Comparison of ENCODE assay signal across 1 cellular context in genomic region chr14:33950320-33951182, GRCh38.
TF ChIP-seq lines count a peak whose summit lies in the region.

TSS of gene EGLN3 (minus strand) at chr14:33951074. CDS start at chr14:33950752, 322 bp downstream.

TF ChIP-seq in K562, 482 proteins besides CTCF, POLR2A, EP300 and RAD21 (continued from another document and continues in another):
- TF ChIP-seq MLLT1 (IDR thresholded peaks at IDR 0.05), result peak; percentile 60 to 81; a peak in 3 of 4 replicates
- TF ChIP-seq SMC3 (conservative IDR thresholded peaks at IDR 0.05; ENCODE audit: insufficient read depth, low read depth, low read length), result no peak
- peak; percentile 7; the same call in 1 of the 2 replicates for TF ChIP-seq SAFB (IDR thresholded peaks at IDR 0.05; ENCODE audit: borderline replicate concordance, low read depth, low read length)
- TF ChIP-seq ZBTB1 (CRISPR knock-in tag; IDR thresholded peaks at IDR 0.05; ENCODE audit: borderline replicate concordance, low read depth), result 0 out of 2 replicates have a peak, but pooled peaks have one; percentile 24
- TF ChIP-seq POLR2G (IDR thresholded peaks at IDR 0.05; ENCODE audit: low read depth, low read length), result peak; percentile 99
- 0 out of 2 replicates have a peak, but pooled peaks have one; percentile 26 for TF ChIP-seq ELF1 (tag; IDR thresholded peaks at IDR 0.05)
- peak; percentile 76 for TF ChIP-seq SAP30 (IDR thresholded peaks at IDR 0.05; ENCODE audit: borderline replicate concordance, insufficient read depth, low read depth, low read length, poor library complexity, severe bottlenecking)
- TF ChIP-seq RB1 (IDR thresholded peaks at IDR 0.05; ENCODE audit: low read depth), result peak; percentile 45; the same call in 1 of the 2 replicates
- no peak for TF ChIP-seq SNRNP70 (optimal IDR thresholded peaks at IDR 0.05; ENCODE audit: low read depth, low read length)
- peak; percentile 89 for TF ChIP-seq CHD1 (IDR thresholded peaks at IDR 0.05; ENCODE audit: low read length)
- TF ChIP-seq SIN3A (IDR thresholded peaks at IDR 0.05; ENCODE audit: borderline replicate concordance in 2 of 2, control insufficient read depth in 1 of 2, low read depth in 2 of 2, low read length in 2 of 2), result peak; percentile 55 to 84; a peak in 2 of 4 replicates
- TF ChIP-seq ZNF592 (IDR thresholded peaks at IDR 0.05), result no peak
- TF ChIP-seq ARID4B (CRISPR knock-in tag; IDR thresholded peaks at IDR 0.05), result peak; percentile 56
- TF ChIP-seq ERF (CRISPR knock-in tag; IDR thresholded peaks at IDR 0.05), result no peak
- TF ChIP-seq STAT5B (CRISPR knock-in tag; IDR thresholded peaks at IDR 0.05), result no peak
- TF ChIP-seq HNRNPLL (IDR thresholded peaks at IDR 0.05; ENCODE audit: low read depth, low read length, poor library complexity, severe bottlenecking), result peak; percentile 15
- TF ChIP-seq NR3C1 (CRISPR knock-in tag; IDR thresholded peaks at IDR 0.05), result peak; percentile 70; the same call in 1 of the 2 replicates
- no peak for TF ChIP-seq PRPF4 (IDR thresholded peaks at IDR 0.05; ENCODE audit: insufficient read depth, low read depth, low read length, poor library complexity, severe bottlenecking)
- TF ChIP-seq ZNF263 (CRISPR knock-in tag; IDR thresholded peaks at IDR 0.05; ENCODE audit: borderline replicate concordance), result no peak
- no peak for TF ChIP-seq NFRKB (IDR thresholded peaks at IDR 0.05; ENCODE audit: low read depth)
- TF ChIP-seq ZNF217 (CRISPR knock-in tag; IDR thresholded peaks at IDR 0.05), result no peak
- TF ChIP-seq COPS2 (conservative IDR thresholded peaks at IDR 0.05), result no peak
- peak; percentile 95 for TF ChIP-seq SUPT5H (IDR thresholded peaks at IDR 0.05)
- TF ChIP-seq KLF10 (CRISPR knock-in tag; IDR thresholded peaks at IDR 0.05), result no peak
- TF ChIP-seq EP400 (IDR thresholded peaks at IDR 0.05), result peak; percentile 61; the same call in 1 of the 2 replicates
- TF ChIP-seq GABPB2 (CRISPR knock-in tag; conservative IDR thresholded peaks at IDR 0.05), result no peak
- TF ChIP-seq FIP1L1 (IDR thresholded peaks at IDR 0.05; ENCODE audit: low read depth, low read length, poor library complexity, severe bottlenecking), result peak; percentile 44
- TF ChIP-seq POLR2AphosphoS5 (IDR thresholded peaks at IDR 0.05; ENCODE audit: control insufficient read depth, insufficient read depth, low read depth, low read length), result peak; percentile 83
- TF ChIP-seq RBFOX2 (IDR thresholded peaks at IDR 0.05; ENCODE audit: low read depth, low read length), result peak; percentile 98
- TF ChIP-seq XRCC4 (IDR thresholded peaks at IDR 0.05; ENCODE audit: extremely low read depth, insufficient read depth, insufficient read length), result no peak
- TF ChIP-seq U2AF1 (optimal IDR thresholded peaks at IDR 0.05; ENCODE audit: low read depth, low read length), result peak; percentile 25
- TF ChIP-seq ETV1 (tag; conservative IDR thresholded peaks at IDR 0.05; ENCODE audit: low read depth), result no peak
- no peak for TF ChIP-seq NFATC3 (IDR thresholded peaks at IDR 0.05)
- TF ChIP-seq TAF1 (IDR thresholded peaks at IDR 0.05; ENCODE audit: control insufficient read depth, extremely low read depth, insufficient read depth, low read length, severe bottlenecking), result peak; percentile 74
- no peak for TF ChIP-seq CBX3 (IDR thresholded peaks at IDR 0.05; ENCODE audit: borderline replicate concordance in 1 of 2, low read length in 2 of 2)
- no peak for TF ChIP-seq PHB (CRISPR knock-in tag; IDR thresholded peaks at IDR 0.05)
- no peak for TF ChIP-seq NBN (IDR thresholded peaks at IDR 0.05; ENCODE audit: low read depth)
- TF ChIP-seq CREM (IDR thresholded peaks at IDR 0.05; ENCODE audit: low read depth), result peak; percentile 68
- TF ChIP-seq PHF8 (IDR thresholded peaks at IDR 0.05; ENCODE audit: borderline replicate concordance, low read length), result peak; percentile 73; the same call in 1 of the 2 replicates
- peak; percentile 72 for TF ChIP-seq L3MBTL2 (IDR thresholded peaks at IDR 0.05)
- peak; percentile 24 for TF ChIP-seq ARHGAP35 (IDR thresholded peaks at IDR 0.05; ENCODE audit: partially characterized antibody)
- peak; percentile 24; the same call in 1 of the 2 replicates for TF ChIP-seq NCOA6 (IDR thresholded peaks at IDR 0.05)
- peak; percentile 23; the same call in 1 of the 2 replicates for TF ChIP-seq MAX (CRISPR knock-in tag; IDR thresholded peaks at IDR 0.05)
- TF ChIP-seq KDM4B (IDR thresholded peaks at IDR 0.05; ENCODE audit: borderline replicate concordance in 2 of 2, low read depth in 1 of 2), result 0 out of 4 replicates have a peak, but pooled peaks of 1 of the 2 experiments have one; percentile 41
- no peak for TF ChIP-seq MED1 (CRISPR knock-in tag; IDR thresholded peaks at IDR 0.05; ENCODE audit: borderline replicate concordance)
